In the genomic region with DNA sequence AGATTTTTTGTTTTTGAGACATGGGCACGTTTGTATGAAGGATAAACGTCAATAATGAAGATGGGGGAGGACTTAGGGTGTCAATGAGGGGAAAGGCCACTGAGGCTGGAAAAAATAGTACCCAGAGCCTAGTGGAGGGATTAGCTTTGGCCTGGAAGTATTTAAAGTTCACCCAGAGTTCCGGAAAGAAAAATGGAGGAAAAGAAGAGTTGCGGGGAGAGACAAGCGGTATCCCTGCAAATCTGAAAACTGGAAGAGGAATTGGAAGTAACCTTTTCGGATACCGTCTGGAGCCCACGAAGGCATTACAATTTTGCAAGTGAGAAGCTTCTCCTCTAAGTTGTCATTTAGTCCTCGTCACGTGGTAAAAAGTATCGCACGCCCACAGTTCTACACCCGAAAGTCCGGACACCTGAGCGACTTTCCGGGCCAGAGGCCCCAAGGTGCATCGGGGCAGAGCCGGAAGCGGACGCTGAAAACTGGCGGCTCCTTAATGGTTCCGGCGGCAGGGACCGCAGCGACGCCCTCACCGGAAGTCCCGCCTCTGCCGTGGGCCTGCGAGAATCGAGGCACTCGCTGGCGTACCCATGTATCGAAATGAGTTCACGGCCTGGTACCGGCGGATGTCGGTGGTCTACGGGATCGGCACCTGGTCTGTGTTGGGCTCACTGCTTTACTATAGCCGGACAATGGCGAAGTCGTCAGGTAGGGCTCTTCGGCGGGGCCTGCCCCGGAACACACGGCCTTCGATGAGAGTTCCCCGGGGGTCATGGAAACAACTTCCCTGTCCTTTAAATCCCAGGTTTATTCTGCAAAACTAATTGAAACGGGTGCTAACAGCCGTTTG, we compare ENCODE assay signal across 8 cellular contexts. TPM values are rescaled to one million over a fixed set of nuclear protein-coding genes. Genes with fewer than 3 reads are reported as not detected.
DNase-seq lines count a peak whose midpoint lies in the region; ATAC-seq and TF ChIP-seq lines count a peak whose summit lies in the region.

A gene with protein sequence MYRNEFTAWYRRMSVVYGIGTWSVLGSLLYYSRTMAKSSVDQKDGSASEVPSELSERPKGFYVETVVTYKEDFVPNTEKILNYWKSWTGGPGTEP (plus strand): TSS at position 541 of the 847 bp plus-strand sequence. CDS start 47 bp downstream, at position 588.

- WGBS in HUES64 = under 1% methylated on average over 51 of the region's 51 CpGs

- peaks cover 10% of the 10 kb centered on the region for H3K79me2 ChIP-seq in OCI-LY1 (ENCODE audit: insufficient read depth, low read length)

- H3K36me3 Mint-ChIP-seq in Calu3 (ENCODE audit: insufficient read depth, unreplicated experiment) (peaks cover 15% of the 10 kb centered on the region), endothelial cell (ENCODE audit: low read depth, unreplicated experiment) (peaks cover 19% of the 10 kb centered on the region)

- intact Hi-C loops in Calu3 (cut with micrococcal nuclease; ENCODE audit: unreplicated experiment) = no loop called here

- peak within 1 kb of the TSS; percentile 79 for H3K27ac ChIP-seq in HUES64 (ENCODE audit: low read depth, low read length)
- peak within 1 kb of the TSS; percentile 61 for H3K27ac ChIP-seq in OCI-LY1 (ENCODE audit: low read depth, low read length, poor library complexity, severe bottlenecking)

- peak within 1 kb of the TSS; percentile 87 for H3K9ac ChIP-seq in HUES64 (ENCODE audit: low read depth, low read length)
- H3K9ac ChIP-seq in OCI-LY1 (ENCODE audit: low read length) = peak within 1 kb of the TSS; percentile 96

- TF ChIP-seq CTCF in Calu3 (IDR thresholded peaks at IDR 0.05; ENCODE audit: unreplicated experiment) (no peak), OCI-LY1 (IDR thresholded peaks at IDR 0.05; ENCODE audit: low read length) (no peak), endothelial cell (IDR thresholded peaks at IDR 0.05; ENCODE audit: unreplicated experiment) (no peak)

- CTCF ChIA-PET in Calu3 (lab: Charles Lee) = no interaction called here

- ATAC-seq in GM21447 (IDR thresholded peaks at IDR 0.05; ENCODE audit: unreplicated experiment) = peak; percentile 98

- H3K36me3 ChIP-seq in HUES64 (ENCODE audit: insufficient read depth, low read length) = peaks cover 28% of the 10 kb centered on the region
- H3K36me3 ChIP-seq in OCI-LY1 (ENCODE audit: insufficient read depth, low read length) = peaks cover 35% of the 10 kb centered on the region

- peak within 1 kb of the TSS; percentile 74 for H3K4me3 Mint-ChIP-seq in Calu3 (ENCODE audit: low read depth, unreplicated experiment)
- H3K4me3 Mint-ChIP-seq in endothelial cell (ENCODE audit: unreplicated experiment) = peak within 1 kb of the TSS; percentile 98

- no peaks in the 10 kb centered on the region for H3K9me2 ChIP-seq in OCI-LY1 (ENCODE audit: low read depth, low read length)

- H3K9me3 Mint-ChIP-seq in Calu3 (ENCODE audit: low read depth, unreplicated experiment) (no peaks in the 10 kb centered on the region), endothelial cell (ENCODE audit: unreplicated experiment) (peaks cover 6% of the 10 kb centered on the region)

- no peaks in the 10 kb centered on the region for H3K4me1 Mint-ChIP-seq in Calu3 (ENCODE audit: low read depth, unreplicated experiment)
- peaks cover 13% of the 10 kb centered on the region for H3K4me1 Mint-ChIP-seq in endothelial cell (ENCODE audit: unreplicated experiment)

- H3K4me3 ChIP-seq in HUES64 (ENCODE audit: low read length) = peak within 1 kb of the TSS; percentile 86
- peak within 1 kb of the TSS; percentile 95 for H3K4me3 ChIP-seq in OCI-LY1 (ENCODE audit: low read depth, low read length, poor library complexity, severe bottlenecking)

- peak; percentile 77 for DNase-seq in Calu3
- peak; percentile 94 for DNase-seq in activated CD8-positive, alpha-beta memory T cell treated with anti-CD3 and anti-CD28 coated beads, Interleukin-2, amount 50 U/mL, for 4 hours
- DNase-seq in endothelial cell (ENCODE audit: low spot score) = peak; percentile 83
- DNase-seq in midbrain (lab: John Stamatoyannopoulos, UW) = peak; percentile 93
- peak; percentile 80 to 87 for DNase-seq in stimulated activated CD8-positive, alpha-beta memory T cell treated with anti-CD3 and anti-CD28 coated beads, Interleukin-2, amount 100 ng/mL, for 1 hour (ENCODE audit: low read depth in 2 of 2)

- H3K4me1 ChIP-seq in HUES64 (ENCODE audit: insufficient read depth, low read length) (no peaks in the 10 kb centered on the region; the same call in 1 of the 2 replicates), OCI-LY1 (ENCODE audit: insufficient read depth, low read length, severe bottlenecking) (peaks cover 14% of the 10 kb centered on the region)

- H3K9me3 ChIP-seq in HUES64 (ENCODE audit: insufficient read depth, low read depth, low read length) (no peaks in the 10 kb centered on the region), OCI-LY1 (ENCODE audit: low read length) (no peaks in the 10 kb centered on the region)

- peak within 1 kb of the TSS; percentile 85; the same call in 1 of the 2 replicates for H2AFZ ChIP-seq in OCI-LY1 (ENCODE audit: low read length)

- H4K20me1 ChIP-seq in OCI-LY1 (ENCODE audit: insufficient read depth, low read length) = no peaks in the 10 kb centered on the region

- H3K27me3 ChIP-seq in HUES64 (ENCODE audit: insufficient read depth, low read length) (no peaks in the 10 kb centered on the region), OCI-LY1 (ENCODE audit: insufficient read depth, low read length) (no peaks in the 10 kb centered on the region)

- H3K27ac Mint-ChIP-seq in Calu3 (ENCODE audit: unreplicated experiment) (peak within 1 kb of the TSS; percentile 79), endothelial cell (ENCODE audit: unreplicated experiment) (peak within 1 kb of the TSS; percentile 96)

- no peaks in the 10 kb centered on the region for H3K27me3 Mint-ChIP-seq in Calu3 (ENCODE audit: unreplicated experiment)
- peaks cover 10% of the 10 kb centered on the region for H3K27me3 Mint-ChIP-seq in endothelial cell (ENCODE audit: unreplicated experiment)

- H3K4me2 ChIP-seq in OCI-LY1 (ENCODE audit: low read length) = peak within 1 kb of the TSS; percentile 69

- no peaks in the 10 kb centered on the region for H3F3A ChIP-seq in OCI-LY1 (ENCODE audit: insufficient read depth, low read length)

- BruUV-seq in Calu3 (replicated peaks; lab: Mats Ljungman, UMichigan) = no TSS peak

RNA-seq across cellular contexts. Expression of the gene that starts here (rescaled TPM):
- 17.8 and 20.9 TPM in 2 replicates for total RNA-seq in Calu3 (2022)
- polyA plus RNA-seq in HUES64 (2013, experiment 1 of 2) = 74.1 TPM
- polyA plus RNA-seq in HUES64 (2013, experiment 2 of 2) = 86.9 TPM
- 41.0 TPM for total RNA-seq in endothelial cell (ENCODE audit: unreplicated experiment)

Comparison
In these comparisons a context has a peak if more than half of its experiments do, and no peak if none do; other contexts are left out.
1. Peak in every context shown above with its lines: DNase-seq, ATAC-seq, H3K4me3 ChIP-seq and H3K27ac ChIP-seq.